ENCODE assay signal across 20 cellular contexts in genomic region chr11:117668291-117668690, GRCh38.
DNase-seq lines count a peak whose midpoint lies in the region; ATAC-seq lines count a peak whose summit lies in the region.
"Had no signal": no experiment of that assay in that cellular context is flagged by ENCODE, and none has a peak within 500 bp of the region (broad histone marks: within the 10 kb centered on the region; RNA-seq: fewer than 3 reads in every experiment).

No MANE protein-coding gene starts in this region.

- H3K9me3 Mint-ChIP-seq in activated CD4-positive, alpha-beta memory T cell treated with anti-CD3 and anti-CD28 coated beads for 36 hours: no peaks in the 10 kb centered on the region
- H3K9me3 Mint-ChIP-seq: activated CD4-positive, alpha-beta memory T cell treated with anti-CD3 and anti-CD28 coated beads, Interleukin-2, amount 10 ng/mL, durations not matched to agents 7 days and 5 days; central memory CD8-positive, alpha-beta T cell; WTC11 had no signal

- H3K27ac Mint-ChIP-seq in activated CD4-positive, alpha-beta memory T cell treated with anti-CD3 and anti-CD28 coated beads for 36 hours: no peak overlapping the region
- H3K27ac Mint-ChIP-seq: activated CD4-positive, alpha-beta memory T cell treated with anti-CD3 and anti-CD28 coated beads, Interleukin-2, amount 10 ng/mL, durations not matched to agents 7 days and 5 days; IgD-negative memory B cell; WTC11 had no signal

- no peaks in the 10 kb centered on the region for H3K4me1 ChIP-seq in aorta (ENCODE audit: control insufficient read depth in 1 of 2, insufficient read depth in 2 of 2, low read length in 2 of 2)

- no peak overlapping the region for H3K4me3 Mint-ChIP-seq in activated CD4-positive, alpha-beta memory T cell treated with anti-CD3 and anti-CD28 coated beads for 36 hours
- H3K4me3 Mint-ChIP-seq: activated CD4-positive, alpha-beta memory T cell treated with anti-CD3 and anti-CD28 coated beads, Interleukin-2, amount 10 ng/mL, durations not matched to agents 7 days and 5 days; central memory CD8-positive, alpha-beta T cell; IgD-negative memory B cell; WTC11 had no signal

- peak; percentile 53 for DNase-seq in Ammon's horn (ENCODE audit: low spot score)
- DNase-seq in NCI-H1417 treated with DMSO at 0.1 percent for 48 hours (lab: John Stamatoyannopoulos, UW): peak; percentile 52
- DNase-seq in NCI-H2196 (lab: John Stamatoyannopoulos, UW; ENCODE audit: unreplicated experiment): peak; percentile 69
- peak in 32 of 58 donors; percentile 11 to 76 (median 43) for DNase-seq in anterior cingulate cortex (lab: John Stamatoyannopoulos, UW)
- DNase-seq in aorta: no peak
- DNase-seq in activated CD4-positive, alpha-beta T cell treated with anti-CD3 and anti-CD28 coated beads for 1 hour: no peak
- no peak for DNase-seq in activated CD4-positive, alpha-beta memory T cell treated with anti-CD3 and anti-CD28 coated beads for 36 hours
- DNase-seq in NOMO-1 treated with DMSO at 0.1 percent for 48 hours (lab: John Stamatoyannopoulos, UW; ENCODE audit: unreplicated experiment): no peak
- DNase-seq: activated CD4-positive, alpha-beta memory T cell treated with anti-CD3 and anti-CD28 coated beads, Interleukin-2, amount 10 ng/mL, durations not matched to agents 7 days and 5 days; amniotic stem cell; GDM1; MM.1S; NCI-H524; Peyer's patch; stimulated activated CD4-positive, alpha-beta T cell treated with anti-CD3 and anti-CD28 coated beads, Interleukin-4, amount 100 ng/mL, for 24 hours had no signal

- CTCF ChIA-PET in activated CD4-positive, alpha-beta memory T cell treated with anti-CD3 and anti-CD28 coated beads for 36 hours (lab: Charles Lee): interaction anchor here (1.3 kb wide), 1 partner anchor 243 kb away, joined by 4 read pairs; no protein-coding TSS in a partner anchor

- H3K4me1 Mint-ChIP-seq in activated CD4-positive, alpha-beta memory T cell treated with anti-CD3 and anti-CD28 coated beads for 36 hours (ENCODE audit: low read depth): no peaks in the 10 kb centered on the region
- H3K4me1 Mint-ChIP-seq: activated CD4-positive, alpha-beta memory T cell treated with anti-CD3 and anti-CD28 coated beads, Interleukin-2, amount 10 ng/mL, durations not matched to agents 7 days and 5 days; central memory CD8-positive, alpha-beta T cell; IgD-negative memory B cell had no signal

- WGBS in aorta, 2 donors: 66 to 68% methylated on average over 5 of the region's 5 CpGs

- H3K27me3 Mint-ChIP-seq in activated CD4-positive, alpha-beta memory T cell treated with anti-CD3 and anti-CD28 coated beads for 36 hours: peaks cover 5% of the 10 kb centered on the region

- no peak for ATAC-seq in aorta (ENCODE audit: low FRiP score)
- ATAC-seq: left lobe of liver, WTC11 had no signal

- H3K27ac ChIP-seq in aorta (ENCODE audit: low read depth in 1 of 2, low read length in 2 of 2): no peak overlapping the region
- H3K27ac ChIP-seq: Peyer's patch had no signal

- H3K36me3 Mint-ChIP-seq in activated CD4-positive, alpha-beta memory T cell treated with anti-CD3 and anti-CD28 coated beads for 36 hours: no peaks in the 10 kb centered on the region
- H3K36me3 Mint-ChIP-seq: WTC11 had no signal

- intact Hi-C loops in aorta (cut with DNase I): no loop called here
- intact Hi-C loops in activated CD4-positive, alpha-beta memory T cell treated with anti-CD3 and anti-CD28 coated beads for 36 hours (cut with micrococcal nuclease): no loop called here

- H3K36me3 ChIP-seq in aorta (ENCODE audit: control insufficient read depth in 1 of 2, insufficient read depth in 2 of 2, low read length in 1 of 2): no peaks in the 10 kb centered on the region
- H3K36me3 ChIP-seq: HAP-1, Peyer's patch had no signal

- POLR2A ChIA-PET in activated CD4-positive, alpha-beta memory T cell treated with anti-CD3 and anti-CD28 coated beads for 36 hours (lab: Charles Lee): no interaction called here

- H3K27me3 ChIP-seq in aorta (ENCODE audit: control insufficient read depth in 1 of 2, insufficient read depth in 2 of 2, low read length in 1 of 2): no peaks in the 10 kb centered on the region
- H3K27me3 ChIP-seq: Peyer's patch had no signal

- H3K9me3 ChIP-seq in aorta (ENCODE audit: control insufficient read depth, low read length): no peaks in the 10 kb centered on the region
- H3K9me3 ChIP-seq: HAP-1, Peyer's patch had no signal

- H3K4me3 ChIP-seq in aorta (ENCODE audit: low read length in 2 of 2): no peak overlapping the region
- H3K4me3 ChIP-seq: HAP-1, Peyer's patch had no signal

Comparison
In these comparisons a context has a peak if more than half of its experiments do, and no peak if none do; other contexts are left out.
1. DNase-seq: peak in Ammon's horn (single experiment), NCI-H1417 treated with DMSO at 0.1 percent for 48 hours (single experiment), NCI-H2196 (single experiment) and anterior cingulate cortex (32 of 58); none in aorta (0 of 2), activated CD4-positive, alpha-beta T cell treated with anti-CD3 and anti-CD28 coated beads for 1 hour (single experiment), activated CD4-positive, alpha-beta memory T cell treated with anti-CD3 and anti-CD28 coated beads for 36 hours (single experiment) and NOMO-1 treated with DMSO at 0.1 percent for 48 hours (single experiment).